8 cellular contexts compared by ENCODE assay signal in genomic region chr7:131040467-131040932, GRCh38.
DNase-seq lines count a peak whose midpoint lies in the region; ATAC-seq and TF ChIP-seq lines count a peak whose summit lies in the region.

No MANE protein-coding gene starts in this region.

- WGBS in body of pancreas, 2 donors, result 1 to 2% methylated on average over 6 of the region's 6 CpGs

- TF ChIP-seq POLR2A in body of pancreas (IDR thresholded peaks at IDR 0.05), result no peak

- H3K27ac ChIP-seq in SJCRH30 (no peak overlapping the region), body of pancreas (peak overlapping the region in 2 of 4 donors; percentile 7 to 48)

- intact Hi-C loops in body of pancreas (cut with DNase I) (loop anchor here (10.0 kb wide), 1 partner anchor 56 kb away; no protein-coding TSS in a partner anchor), sciatic nerve (cut with DNase I) (loop anchor here (10.0 kb wide), 1 partner anchor 146 kb away; no protein-coding TSS in a partner anchor)

- H3K4me3 ChIP-seq in MG63 (no peak overlapping the region), SJCRH30 (no peak overlapping the region), body of pancreas (no peak overlapping the region)

- in situ Hi-C loops in GM13977 (cut with MboI; ENCODE audit: low pct_unique_long_range_greater_than_20kb, low sequenced_read_pairs, unreplicated experiment), result no loop called here

- no peaks in the 10 kb centered on the region for H3K27me3 ChIP-seq in MG63
- no peaks in the 10 kb centered on the region for H3K27me3 ChIP-seq in SJCRH30
- no peaks in the 10 kb centered on the region for H3K27me3 ChIP-seq in body of pancreas

- H3K4me1 ChIP-seq in SJCRH30 (peaks cover 5% of the 10 kb centered on the region; the same call in 1 of the 2 replicates), body of pancreas (peaks cover 12% of the 10 kb centered on the region)

- TF ChIP-seq CTCF in GM13977 (IDR thresholded peaks at IDR 0.05; ENCODE audit: extremely low read depth, insufficient read depth, missing control alignments) (peak; percentile 87), body of pancreas (IDR thresholded peaks at IDR 0.05) (peak; percentile 67 to 90 (median 86))

- ATAC-seq in body of pancreas, result peak; percentile 81
- peak; percentile 83 for ATAC-seq in sciatic nerve
- ATAC-seq in HG02623 (IDR thresholded peaks at IDR 0.05; ENCODE audit: unreplicated experiment), result no peak

- H3K36me3 ChIP-seq in MG63 (no peaks in the 10 kb centered on the region), SJCRH30 (no peaks in the 10 kb centered on the region), body of pancreas (replicated peaks in 1 of 2; ENCODE audit: insufficient read depth in 1 of 2, low read depth in 2 of 2) (no peaks in the 10 kb centered on the region)

- H3K9me3 ChIP-seq in MG63 (no peaks in the 10 kb centered on the region), SJCRH30 (replicated peaks) (peaks cover 4% of the 10 kb centered on the region), body of pancreas (no peaks in the 10 kb centered on the region)

- DNase-seq in AG08395 (ENCODE audit: low spot score) (peak; percentile 66), GM13977 (ENCODE audit: low spot score) (peak; percentile 68), MG63 (peak; percentile 14), SJCRH30 (peak; percentile 43 to 82), body of pancreas (peak; percentile 63 to 78 (median 68)), hippocampal formation (lab: John Stamatoyannopoulos, UW) (peak; percentile 13 to 78), sciatic nerve (ENCODE audit: low spot score) (no peak)
